Comparison of ENCODE assay signal across 2 cellular contexts in genomic region chr1:57300186-57300585, GRCh38.
TF ChIP-seq lines count a peak whose summit lies in the region.

No MANE protein-coding gene starts in this region.

TF ChIP-seq in GM23338, 12 proteins besides CTCF, POLR2A, EP300 and RAD21 (continued from another document):
- TF ChIP-seq STAT1 (IDR thresholded peaks at IDR 0.05; ENCODE audit: unreplicated experiment) = no peak
- no peak for TF ChIP-seq ETS1 (IDR thresholded peaks at IDR 0.05)
- no peak for TF ChIP-seq ZNF462 (CRISPR knock-in tag; IDR thresholded peaks at IDR 0.05)
- TF ChIP-seq EZH2phosphoT487 (IDR thresholded peaks at IDR 0.05; ENCODE audit: unreplicated experiment) = no peak
- no peak for TF ChIP-seq NANOG (IDR thresholded peaks at IDR 0.05; ENCODE audit: borderline replicate concordance)
- no peak for TF ChIP-seq ZNF331 (CRISPR knock-in tag; IDR thresholded peaks at IDR 0.05; ENCODE audit: low read depth)
- no peak for TF ChIP-seq POLR2AphosphoS5 (IDR thresholded peaks at IDR 0.05; ENCODE audit: low read depth)
- no peak for TF ChIP-seq JUNB (IDR thresholded peaks at IDR 0.05; ENCODE audit: unreplicated experiment)
- no peak for TF ChIP-seq EZH2 (IDR thresholded peaks at IDR 0.05; ENCODE audit: low read depth, unreplicated experiment)
- TF ChIP-seq CREB1 (CRISPR knock-in tag; IDR thresholded peaks at IDR 0.05; ENCODE audit: low read depth) = no peak

TF ChIP-seq in WTC11, 78 proteins besides CTCF, POLR2A, EP300 and RAD21 (continued from another document):
- TF ChIP-seq ARID4B (CRISPR knock-in tag; IDR thresholded peaks at IDR 0.05; ENCODE audit: borderline replicate concordance) (no peak), MLX (CRISPR knock-in tag; IDR thresholded peaks at IDR 0.05) (no peak)
